In genomic region chr2:187573722-187574121, GRCh38 we compare ENCODE assay signal across 1 cellular context.
TF ChIP-seq lines count a peak whose summit lies in the region.

No MANE protein-coding gene starts in this region.

TF ChIP-seq in HepG2, 621 proteins besides CTCF, POLR2A, EP300 and RAD21:
- TF ChIP-seq HNF1B (CRISPR knock-in tag; IDR thresholded peaks at IDR 0.05): no peak
- TF ChIP-seq ZNF891 (CRISPR knock-in tag; IDR thresholded peaks at IDR 0.05): no peak
- TF ChIP-seq GZF1 (CRISPR knock-in tag; IDR thresholded peaks at IDR 0.05): no peak
- TF ChIP-seq MZF1 (CRISPR knock-in tag; IDR thresholded peaks at IDR 0.05; ENCODE audit: borderline replicate concordance): no peak
- 0 out of 2 replicates have a peak, but pooled peaks have one; percentile 47 for TF ChIP-seq KDM1A (CRISPR knock-in tag; IDR thresholded peaks at IDR 0.05)
- TF ChIP-seq, protein P1, sequence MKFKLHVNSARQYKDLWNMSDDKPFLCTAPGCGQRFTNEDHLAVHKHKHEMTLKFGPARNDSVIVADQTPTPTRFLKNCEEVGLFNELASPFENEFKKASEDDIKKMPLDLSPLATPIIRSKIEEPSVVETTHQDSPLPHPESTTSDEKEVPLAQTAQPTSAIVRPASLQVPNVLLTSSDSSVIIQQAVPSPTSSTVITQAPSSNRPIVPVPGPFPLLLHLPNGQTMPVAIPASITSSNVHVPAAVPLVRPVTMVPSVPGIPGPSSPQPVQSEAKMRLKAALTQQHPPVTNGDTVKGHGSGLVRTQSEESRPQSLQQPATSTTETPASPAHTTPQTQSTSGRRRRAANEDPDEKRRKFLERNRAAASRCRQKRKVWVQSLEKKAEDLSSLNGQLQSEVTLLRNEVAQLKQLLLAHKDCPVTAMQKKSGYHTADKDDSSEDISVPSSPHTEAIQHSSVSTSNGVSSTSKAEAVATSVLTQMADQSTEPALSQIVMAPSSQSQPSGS (CRISPR knock-in tag; IDR thresholded peaks at IDR 0.05): no peak
- TF ChIP-seq THYN1 (CRISPR knock-in tag; IDR thresholded peaks at IDR 0.05; ENCODE audit: borderline replicate concordance, low read depth): no peak
- TF ChIP-seq ZNF644 (CRISPR knock-in tag; IDR thresholded peaks at IDR 0.05; ENCODE audit: low read depth): no peak
- TF ChIP-seq ZNF543 (CRISPR knock-in tag; IDR thresholded peaks at IDR 0.05): no peak
- 0 out of 2 replicates have a peak, but pooled peaks have one; percentile 30 for TF ChIP-seq ATF1 (CRISPR knock-in tag; IDR thresholded peaks at IDR 0.05)
- no peak for TF ChIP-seq ZBTB40 (IDR thresholded peaks at IDR 0.05)
- TF ChIP-seq ZBTB40 (CRISPR knock-in tag; IDR thresholded peaks at IDR 0.05): no peak
- TF ChIP-seq PRMT3 (CRISPR knock-in tag; IDR thresholded peaks at IDR 0.05; ENCODE audit: borderline replicate concordance, low read depth): no peak
- TF ChIP-seq, protein P2, sequence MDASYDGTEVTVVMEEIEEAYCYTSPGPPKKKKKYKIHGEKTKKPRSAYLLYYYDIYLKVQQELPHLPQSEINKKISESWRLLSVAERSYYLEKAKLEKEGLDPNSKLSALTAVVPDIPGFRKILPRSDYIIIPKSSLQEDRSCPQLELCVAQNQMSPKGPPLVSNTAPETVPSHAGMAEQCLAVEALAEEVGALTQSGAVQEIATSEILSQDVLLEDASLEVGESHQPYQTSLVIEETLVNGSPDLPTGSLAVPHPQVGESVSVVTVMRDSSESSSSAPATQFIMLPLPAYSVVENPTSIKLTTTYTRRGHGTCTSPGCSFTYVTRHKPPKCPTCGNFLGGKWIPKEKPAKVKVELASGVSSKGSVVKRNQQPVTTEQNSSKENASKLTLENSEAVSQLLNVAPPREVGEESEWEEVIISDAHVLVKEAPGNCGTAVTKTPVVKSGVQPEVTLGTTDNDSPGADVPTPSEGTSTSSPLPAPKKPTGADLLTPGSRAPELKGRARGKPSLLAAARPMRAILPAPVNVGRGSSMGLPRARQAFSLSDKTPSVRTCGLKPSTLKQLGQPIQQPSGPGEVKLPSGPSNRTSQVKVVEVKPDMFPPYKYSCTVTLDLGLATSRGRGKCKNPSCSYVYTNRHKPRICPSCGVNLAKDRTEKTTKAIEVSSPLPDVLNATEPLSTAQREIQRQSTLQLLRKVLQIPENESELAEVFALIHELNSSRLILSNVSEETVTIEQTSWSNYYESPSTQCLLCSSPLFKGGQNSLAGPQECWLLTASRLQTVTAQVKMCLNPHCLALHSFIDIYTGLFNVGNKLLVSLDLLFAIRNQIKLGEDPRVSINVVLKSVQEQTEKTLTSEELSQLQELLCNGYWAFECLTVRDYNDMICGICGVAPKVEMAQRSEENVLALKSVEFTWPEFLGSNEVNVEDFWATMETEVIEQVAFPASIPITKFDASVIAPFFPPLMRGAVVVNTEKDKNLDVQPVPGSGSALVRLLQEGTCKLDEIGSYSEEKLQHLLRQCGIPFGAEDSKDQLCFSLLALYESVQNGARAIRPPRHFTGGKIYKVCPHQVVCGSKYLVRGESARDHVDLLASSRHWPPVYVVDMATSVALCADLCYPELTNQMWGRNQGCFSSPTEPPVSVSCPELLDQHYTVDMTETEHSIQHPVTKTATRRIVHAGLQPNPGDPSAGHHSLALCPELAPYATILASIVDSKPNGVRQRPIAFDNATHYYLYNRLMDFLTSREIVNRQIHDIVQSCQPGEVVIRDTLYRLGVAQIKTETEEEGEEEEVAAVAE (CRISPR knock-in tag; IDR thresholded peaks at IDR 0.05; ENCODE audit: borderline replicate concordance): no peak
- TF ChIP-seq ZNF280D (CRISPR knock-in tag; IDR thresholded peaks at IDR 0.05): 0 out of 2 replicates have a peak, but pooled peaks have one; percentile 48
- TF ChIP-seq DRAP1 (CRISPR knock-in tag; IDR thresholded peaks at IDR 0.05): no peak
